1 cellular context compared by ENCODE assay signal in genomic region chr9:125189361-125190289, GRCh38.
TF ChIP-seq lines count a peak whose summit lies in the region.

Gene PPP6C (minus strand): TSS chr9:125189803. CDS start chr9:125189718, 85 bp downstream.

TF ChIP-seq in K562, 482 proteins besides CTCF, POLR2A, EP300 and RAD21 (continued from another document):
- peak; percentile 78; the same call in 1 of the 2 replicates for TF ChIP-seq HINFP (tag; conservative IDR thresholded peaks at IDR 0.05; ENCODE audit: low read depth)
- peak; percentile 89 to 96 for TF ChIP-seq MAZ (CRISPR knock-in tag; conservative IDR thresholded peaks at IDR 0.05 in 1 of 2, IDR thresholded peaks at IDR 0.05 in 1 of 2)
- TF ChIP-seq CHAMP1 (IDR thresholded peaks at IDR 0.05) = 0 out of 2 replicates have a peak, but pooled peaks have one; percentile 19
- no peak for TF ChIP-seq MITF (IDR thresholded peaks at IDR 0.05)
- no peak for TF ChIP-seq SFPQ (IDR thresholded peaks at IDR 0.05; ENCODE audit: low read depth, low read length)
- TF ChIP-seq ZNF583 (CRISPR knock-in tag; IDR thresholded peaks at IDR 0.05) = no peak
- TF ChIP-seq ZEB2 (IDR thresholded peaks at IDR 0.05) = 0 out of 2 replicates have a peak, but pooled peaks have one; percentile 14
- TF ChIP-seq ZBTB26 (CRISPR knock-in tag; IDR thresholded peaks at IDR 0.05) = no peak
- TF ChIP-seq NR2C1 (IDR thresholded peaks at IDR 0.05) = peak; percentile 77
- TF ChIP-seq NR2C1 (tag; IDR thresholded peaks at IDR 0.05) = peak; percentile 83
- peak; percentile 47 for TF ChIP-seq SMAD1 (IDR thresholded peaks at IDR 0.05; ENCODE audit: low read depth, low read length, partially characterized antibody)
- no peak for TF ChIP-seq KDM1A (IDR thresholded peaks at IDR 0.05)
- TF ChIP-seq ZNF551 (CRISPR knock-in tag; IDR thresholded peaks at IDR 0.05) = no peak
- no peak for TF ChIP-seq FUS (optimal IDR thresholded peaks at IDR 0.05; ENCODE audit: low read depth, low read length)
- TF ChIP-seq TFE3 (CRISPR knock-in tag; IDR thresholded peaks at IDR 0.05) = no peak
